ENCODE assay signal across 21 cellular contexts in genomic region chr1:57033222-57034019, GRCh38.
DNase-seq lines count a peak whose midpoint lies in the region; ATAC-seq, FAIRE-seq and TF ChIP-seq lines count a peak whose summit lies in the region.
"Had no signal": no experiment of that assay in that cellular context is flagged by ENCODE, and none has a peak within 500 bp of the region (broad histone marks: within the 10 kb centered on the region; RNA-seq: fewer than 3 reads in every experiment).

No MANE protein-coding gene starts in this region.

- H3K4me1 ChIP-seq in BLaER1 (peaks cover 76% of the 10 kb centered on the region), HepG2 (ENCODE audit: insufficient read depth, low read length) (peaks cover 11% of the 10 kb centered on the region)

- H3K27me3 Mint-ChIP-seq in activated CD4-positive, alpha-beta memory T cell treated with anti-CD3 and anti-CD28 coated beads for 36 hours, result no peaks in the 10 kb centered on the region
- no peaks in the 10 kb centered on the region for H3K27me3 Mint-ChIP-seq in activated CD4-positive, alpha-beta memory T cell treated with anti-CD3 and anti-CD28 coated beads, Interleukin-2, amount 10 ng/mL, durations not matched to agents 7 days and 5 days

- no peaks in the 10 kb centered on the region for H3K36me3 Mint-ChIP-seq in activated CD4-positive, alpha-beta memory T cell treated with anti-CD3 and anti-CD28 coated beads for 36 hours
- no peaks in the 10 kb centered on the region for H3K36me3 Mint-ChIP-seq in activated CD4-positive, alpha-beta memory T cell treated with anti-CD3 and anti-CD28 coated beads, Interleukin-2, amount 10 ng/mL, durations not matched to agents 7 days and 5 days (ENCODE audit: low read depth)

- H2AFZ ChIP-seq in HepG2 (ENCODE audit: low read length), result no peak overlapping the region

- H3K27ac Mint-ChIP-seq in activated CD4-positive, alpha-beta memory T cell treated with anti-CD3 and anti-CD28 coated beads for 36 hours, result no peak overlapping the region
- no peak overlapping the region for H3K27ac Mint-ChIP-seq in activated CD4-positive, alpha-beta memory T cell treated with anti-CD3 and anti-CD28 coated beads, Interleukin-2, amount 10 ng/mL, durations not matched to agents 7 days and 5 days
- H3K27ac Mint-ChIP-seq: H9 had no signal

- H3K4me2 ChIP-seq in BLaER1 (peak overlapping the region; percentile 64), HepG2 (ENCODE audit: low read depth, low read length) (no peak overlapping the region)

- peaks cover 31% of the 10 kb centered on the region for H3K36me3 ChIP-seq in BLaER1
- H3K36me3 ChIP-seq in HepG2 (replicated peaks in 1 of 2; ENCODE audit: control insufficient read depth in 1 of 2, insufficient read depth in 2 of 2, low read length in 2 of 2), result no peaks in the 10 kb centered on the region

- TF ChIP-seq EP300 in HepG2 (IDR thresholded peaks at IDR 0.05; ENCODE audit: low read depth in 2 of 2, low read length in 2 of 2) (no peak), HepG2 (CRISPR knock-in tag; IDR thresholded peaks at IDR 0.05; ENCODE audit: borderline replicate concordance) (no peak)

- POLR2A ChIA-PET in activated CD4-positive, alpha-beta memory T cell treated with anti-CD3 and anti-CD28 coated beads for 36 hours (lab: Charles Lee), result no interaction called here
- POLR2A ChIA-PET in activated CD4-positive, alpha-beta memory T cell treated with anti-CD3 and anti-CD28 coated beads, Interleukin-2, amount 10 ng/mL, durations not matched to agents 7 days and 5 days (lab: Charles Lee), result no interaction called here
- POLR2A ChIA-PET in HepG2 (lab: Yijun Ruan, JAX), result no interaction called here

- H3K9ac ChIP-seq in BLaER1 (no peak overlapping the region), HepG2 (ENCODE audit: insufficient read depth, low read depth, low read length) (no peak overlapping the region)

- no peaks in the 10 kb centered on the region for H4K20me1 ChIP-seq in BLaER1
- no peaks in the 10 kb centered on the region for H4K20me1 ChIP-seq in HepG2 (ENCODE audit: insufficient read depth, low read length)

- peaks cover 47% of the 10 kb centered on the region for H3K9me3 ChIP-seq in BLaER1
- peaks cover 9% of the 10 kb centered on the region; the same call in 1 of the 2 replicates for H3K9me3 ChIP-seq in HepG2 (ENCODE audit: low read length)

- no peaks in the 10 kb centered on the region for H3K4me1 Mint-ChIP-seq in activated CD4-positive, alpha-beta memory T cell treated with anti-CD3 and anti-CD28 coated beads for 36 hours (ENCODE audit: low read depth)
- H3K4me1 Mint-ChIP-seq in activated CD4-positive, alpha-beta memory T cell treated with anti-CD3 and anti-CD28 coated beads, Interleukin-2, amount 10 ng/mL, durations not matched to agents 7 days and 5 days, result no peaks in the 10 kb centered on the region

- no peaks in the 10 kb centered on the region for H3K27me3 ChIP-seq in BLaER1
- 0 out of 5 replicates have a peak, but pooled peaks cover 0 to 3% of the 10 kb centered on the region in 2 experiments for H3K27me3 ChIP-seq in HepG2 (ENCODE audit: control insufficient read depth in 1 of 2, insufficient read depth in 2 of 2, low read length in 2 of 2)

- peak; percentile 56 for ATAC-seq in GM19463 (IDR thresholded peaks at IDR 0.05; ENCODE audit: unreplicated experiment)
- no peak for ATAC-seq in HepG2
- ATAC-seq in HG03159 (IDR thresholded peaks at IDR 0.05; ENCODE audit: unreplicated experiment), result no peak
- no peak for ATAC-seq in HG03025 (IDR thresholded peaks at IDR 0.05; ENCODE audit: low FRiP score, unreplicated experiment)

- intact Hi-C loops in activated CD4-positive, alpha-beta memory T cell treated with anti-CD3 and anti-CD28 coated beads for 36 hours (cut with micrococcal nuclease), result no loop called here
- intact Hi-C loops in HepG2 (cut with micrococcal nuclease; ENCODE audit: unreplicated experiment), result no loop called here

- TF ChIP-seq CTCF in HepG2 (CRISPR knock-in tag; IDR thresholded peaks at IDR 0.05), result no peak

- H3K27ac ChIP-seq in BLaER1 (peak overlapping the region; percentile 62; the same call in 1 of the 2 replicates), HepG2 (ENCODE audit: extremely low read length, insufficient read depth, low read length) (no peak overlapping the region)
- H3K27ac ChIP-seq: RWPE1 had no signal

- no peaks in the 10 kb centered on the region for H3K79me2 ChIP-seq in HepG2 (ENCODE audit: insufficient read depth, low read length)

- H3K9me3 Mint-ChIP-seq in activated CD4-positive, alpha-beta memory T cell treated with anti-CD3 and anti-CD28 coated beads for 36 hours, result peaks cover 10% of the 10 kb centered on the region
- peaks cover 3% of the 10 kb centered on the region for H3K9me3 Mint-ChIP-seq in activated CD4-positive, alpha-beta memory T cell treated with anti-CD3 and anti-CD28 coated beads, Interleukin-2, amount 10 ng/mL, durations not matched to agents 7 days and 5 days

- CTCF ChIA-PET in activated CD4-positive, alpha-beta memory T cell treated with anti-CD3 and anti-CD28 coated beads for 36 hours (lab: Charles Lee), result no interaction called here
- CTCF ChIA-PET in activated CD4-positive, alpha-beta memory T cell treated with anti-CD3 and anti-CD28 coated beads, Interleukin-2, amount 10 ng/mL, durations not matched to agents 7 days and 5 days (lab: Charles Lee), result no interaction called here
- CTCF ChIA-PET in HepG2 (lab: Yijun Ruan, JAX; ENCODE audit: low intra/inter-chr PET ratio, low total read pairs), result no interaction called here

- in situ Hi-C loops in HepG2 (cut with HindIII; ENCODE audit: extremely low pct_ligation_motif_present, low pct_unique_long_range_greater_than_20kb), result no loop called here

- TF ChIP-seq RAD21 in HepG2 (CRISPR knock-in tag; IDR thresholded peaks at IDR 0.05), result no peak

- no peak for TF ChIP-seq POLR2A in HepG2 (IDR thresholded peaks at IDR 0.05; ENCODE audit: insufficient read depth in 1 of 2, low read depth in 2 of 2, low read length in 2 of 2)

- DNase-seq in activated CD4-positive, alpha-beta memory T cell treated with anti-CD3 and anti-CD28 coated beads for 36 hours, result peak; percentile 25
- no peak for DNase-seq in activated CD4-positive, alpha-beta memory T cell treated with anti-CD3 and anti-CD28 coated beads, Interleukin-2, amount 10 ng/mL, durations not matched to agents 7 days and 5 days
- DNase-seq in HepG2 (ENCODE audit: low spot score), result no peak
- no peak for DNase-seq in OCI-M2 (lab: John Stamatoyannopoulos, UW; ENCODE audit: unreplicated experiment)
- DNase-seq: C1 segment of cervical spinal cord; DND-41; H9; NCI-H1417 treated with DMSO at 0.1 percent for 48 hours; NCI-H1930; NCI-H2171; NCI-H446; NCI-H69; NK-92 treated with Interleukin-12 subunit alpha and Interleukin-12 subunit beta, amount 100 ng/mL, for 24 hours; OCI-M1 had no signal

- H3K4me3 ChIP-seq in BLaER1, result no peak overlapping the region
- H3K4me3 ChIP-seq in HepG2 (replicated peaks in 1 of 3; ENCODE audit: insufficient read depth in 1 of 3, low read depth in 2 of 3, low read length in 3 of 3), result no peak overlapping the region

- no peak overlapping the region for H3K4me3 Mint-ChIP-seq in activated CD4-positive, alpha-beta memory T cell treated with anti-CD3 and anti-CD28 coated beads for 36 hours
- no peak overlapping the region for H3K4me3 Mint-ChIP-seq in activated CD4-positive, alpha-beta memory T cell treated with anti-CD3 and anti-CD28 coated beads, Interleukin-2, amount 10 ng/mL, durations not matched to agents 7 days and 5 days
- H3K4me3 Mint-ChIP-seq: H9 had no signal

- BruUV-seq in HepG2 (replicated peaks; lab: Mats Ljungman, UMichigan), result no TSS peak

- WGBS in HepG2 (ENCODE audit: low lambda C conversion rate), result 43% methylated on average over 11 of the region's 11 CpGs

- no peak for FAIRE-seq in HepG2 (lab: Jason Lieb, UNC)
- FAIRE-seq: G401.6, GM12892 had no signal

TF ChIP-seq in HepG2, 621 proteins besides CTCF, POLR2A, EP300 and RAD21:
- TF ChIP-seq ATF5 (CRISPR knock-in tag; IDR thresholded peaks at IDR 0.05; ENCODE audit: low read depth), result no peak
- TF ChIP-seq MTF1 (CRISPR knock-in tag; IDR thresholded peaks at IDR 0.05), result no peak
- TF ChIP-seq NCOA2 (CRISPR knock-in tag; IDR thresholded peaks at IDR 0.05), result no peak
- peak; percentile 29; the same call in 1 of the 2 replicates for TF ChIP-seq HNF4A (CRISPR knock-in tag; IDR thresholded peaks at IDR 0.05)
- no peak for TF ChIP-seq LCORL (IDR thresholded peaks at IDR 0.05)
- no peak for TF ChIP-seq LCORL (CRISPR knock-in tag; IDR thresholded peaks at IDR 0.05)
- no peak for TF ChIP-seq PAWR (CRISPR knock-in tag; IDR thresholded peaks at IDR 0.05; ENCODE audit: borderline replicate concordance)
